Comparison of ENCODE assay signal across 6 cellular contexts in genomic region chr19:42916931-42917330, GRCh38. TPM values are rescaled to one million over a fixed set of nuclear protein-coding genes. Genes with fewer than 3 reads are reported as not detected.
"Had no signal": no experiment of that assay in that cellular context is flagged by ENCODE, and none has a peak within 500 bp of the region (broad histone marks: within the 10 kb centered on the region; RNA-seq: fewer than 3 reads in every experiment).

No MANE protein-coding gene starts in this region.

RNA-seq across cellular contexts. Expression of gene PSG6, which starts 0.8 kb away (rescaled TPM):
- total RNA-seq: GM23338, H1, H9, HepG2, HT1080, K562 had no signal
- polyA plus RNA-seq: H1, HepG2, K562 had no signal

RNA-seq across cellular contexts. Expression of gene PSG7, which starts 20.1 kb away (rescaled TPM):
- total RNA-seq: GM23338, H1, H9, HepG2, K562 had no signal
- polyA plus RNA-seq: GM23338, H1, HepG2, K562 had no signal

RNA-seq across cellular contexts. Expression of gene PSG1, which starts 37.4 kb away (rescaled TPM):
- total RNA-seq: GM23338, H1, H9, HepG2, K562 had no signal
- polyA plus RNA-seq: GM23338, H1, HepG2, K562 had no signal
